In genomic region chr3:127747751-127748521, GRCh38 we compare ENCODE assay signal across 9 cellular contexts.
DNase-seq lines count a peak whose midpoint lies in the region; ATAC-seq and TF ChIP-seq lines count a peak whose summit lies in the region.
"Had no signal": no experiment of that assay in that cellular context is flagged by ENCODE, and none has a peak within 500 bp of the region (broad histone marks: within the 10 kb centered on the region; RNA-seq: fewer than 3 reads in every experiment).

No MANE protein-coding gene starts in this region.

- no peaks in the 10 kb centered on the region for H3K27me3 ChIP-seq in lung (ENCODE audit: control insufficient read depth, insufficient read depth)

- peaks cover 2 to 10% of the 10 kb centered on the region in 2 donors for H3K4me1 ChIP-seq in lung (ENCODE audit: control insufficient read depth in 2 of 2, insufficient read depth in 2 of 2, low read length in 2 of 2)

- peak overlapping the region; percentile 49 for H3K27ac Mint-ChIP-seq in MCF 10A (ENCODE audit: low read depth, unreplicated experiment)
- no peak overlapping the region for H3K27ac Mint-ChIP-seq in activated naive CD4-positive, alpha-beta T cell treated with anti-CD3 and anti-CD28 coated beads for 36 hours
- H3K27ac Mint-ChIP-seq in activated CD4-positive, alpha-beta T cell treated with anti-CD3 and anti-CD28 coated beads for 36 hours: no peak overlapping the region
- H3K27ac Mint-ChIP-seq: activated naive CD8-positive, alpha-beta T cell treated with anti-CD3 and anti-CD28 coated beads, Interleukin-2, amount 10 ng/mL, durations not matched to agents 7 days and 5 days had no signal

- no peak overlapping the region for H3K4me3 ChIP-seq in lung

- H3K36me3 ChIP-seq in lung (ENCODE audit: control insufficient read depth in 2 of 2, insufficient read depth in 2 of 2, low read length in 2 of 2): no peaks in the 10 kb centered on the region

- peaks cover 46% of the 10 kb centered on the region for H3K4me1 Mint-ChIP-seq in MCF 10A (ENCODE audit: insufficient read depth, unreplicated experiment)
- peaks cover 11% of the 10 kb centered on the region for H3K4me1 Mint-ChIP-seq in activated naive CD4-positive, alpha-beta T cell treated with anti-CD3 and anti-CD28 coated beads for 36 hours (ENCODE audit: low read depth)
- peaks cover 9% of the 10 kb centered on the region for H3K4me1 Mint-ChIP-seq in activated CD4-positive, alpha-beta T cell treated with anti-CD3 and anti-CD28 coated beads for 36 hours

- POLR2A ChIA-PET in MCF 10A (lab: Yijun Ruan, JAX): interaction anchor here (0.8 to 1.7 kb wide), 3 partner anchors 10 to 305 kb away, joined by 3 to 6 read pairs (median 3); no protein-coding TSS in a partner anchor
- POLR2A ChIA-PET in activated CD4-positive, alpha-beta T cell treated with anti-CD3 and anti-CD28 coated beads for 36 hours (lab: Charles Lee): no interaction called here

- H3K27me3 Mint-ChIP-seq in MCF 10A (ENCODE audit: insufficient read depth, unreplicated experiment): no peaks in the 10 kb centered on the region
- no peaks in the 10 kb centered on the region for H3K27me3 Mint-ChIP-seq in activated naive CD4-positive, alpha-beta T cell treated with anti-CD3 and anti-CD28 coated beads for 36 hours (ENCODE audit: low read depth)
- peaks cover 6% of the 10 kb centered on the region for H3K27me3 Mint-ChIP-seq in activated CD4-positive, alpha-beta T cell treated with anti-CD3 and anti-CD28 coated beads for 36 hours

- H3K9me3 Mint-ChIP-seq in MCF 10A (ENCODE audit: unreplicated experiment): no peaks in the 10 kb centered on the region
- H3K9me3 Mint-ChIP-seq in activated naive CD4-positive, alpha-beta T cell treated with anti-CD3 and anti-CD28 coated beads for 36 hours: no peaks in the 10 kb centered on the region
- H3K9me3 Mint-ChIP-seq in activated CD4-positive, alpha-beta T cell treated with anti-CD3 and anti-CD28 coated beads for 36 hours (ENCODE audit: low read depth): no peaks in the 10 kb centered on the region
- H3K9me3 Mint-ChIP-seq: activated naive CD8-positive, alpha-beta T cell treated with anti-CD3 and anti-CD28 coated beads, Interleukin-2, amount 10 ng/mL, durations not matched to agents 7 days and 5 days had no signal

- peak; percentile 50 for DNase-seq in activated effector memory CD4-positive, alpha-beta T cell treated with anti-CD3 and anti-CD28 coated beads, Interleukin-2, amount 50 U/mL, for 16 hours
- no peak for DNase-seq in activated effector memory CD4-positive, alpha-beta T cell treated with Interleukin-2 at 50 U/mL for 16 hours
- DNase-seq in MCF 10A (ENCODE audit: unreplicated experiment): peak; percentile 78
- peak; percentile 75 for DNase-seq in lung (ENCODE audit: low spot score)
- no peak for DNase-seq in activated naive CD4-positive, alpha-beta T cell treated with anti-CD3 and anti-CD28 coated beads for 36 hours
- DNase-seq in activated CD4-positive, alpha-beta T cell treated with anti-CD3 and anti-CD28 coated beads for 36 hours: no peak
- DNase-seq in NCI-H1048 (lab: John Stamatoyannopoulos, UW): no peak
- DNase-seq: activated naive CD8-positive, alpha-beta T cell treated with anti-CD3 and anti-CD28 coated beads, Interleukin-2, amount 10 ng/mL, durations not matched to agents 7 days and 5 days had no signal

- peak overlapping the region; percentile 72 to 73 for H3K27ac ChIP-seq in lung (ENCODE audit: low read depth in 1 of 2, low read length in 1 of 2)

- TF ChIP-seq CTCF in MCF 10A (IDR thresholded peaks at IDR 0.05; ENCODE audit: unreplicated experiment) (no peak), lung (IDR thresholded peaks at IDR 0.05; ENCODE audit: control extremely low read depth, extremely low read depth) (no peak)

- H3K9me3 ChIP-seq in lung (ENCODE audit: control insufficient read depth in 2 of 2, insufficient read depth in 1 of 2, low read length in 1 of 2): no peaks in the 10 kb centered on the region

- no peaks in the 10 kb centered on the region for H3K36me3 Mint-ChIP-seq in MCF 10A (ENCODE audit: insufficient read depth, unreplicated experiment)
- H3K36me3 Mint-ChIP-seq in activated naive CD4-positive, alpha-beta T cell treated with anti-CD3 and anti-CD28 coated beads for 36 hours (ENCODE audit: low read depth): no peaks in the 10 kb centered on the region
- no peaks in the 10 kb centered on the region for H3K36me3 Mint-ChIP-seq in activated CD4-positive, alpha-beta T cell treated with anti-CD3 and anti-CD28 coated beads for 36 hours (ENCODE audit: low read depth)
- H3K36me3 Mint-ChIP-seq: activated naive CD8-positive, alpha-beta T cell treated with anti-CD3 and anti-CD28 coated beads, Interleukin-2, amount 10 ng/mL, durations not matched to agents 7 days and 5 days had no signal

- peak overlapping the region; percentile 11 for H3K4me3 Mint-ChIP-seq in MCF 10A (ENCODE audit: unreplicated experiment)
- no peak overlapping the region for H3K4me3 Mint-ChIP-seq in activated naive CD4-positive, alpha-beta T cell treated with anti-CD3 and anti-CD28 coated beads for 36 hours
- H3K4me3 Mint-ChIP-seq in activated CD4-positive, alpha-beta T cell treated with anti-CD3 and anti-CD28 coated beads for 36 hours: no peak overlapping the region
- H3K4me3 Mint-ChIP-seq: activated naive CD8-positive, alpha-beta T cell treated with anti-CD3 and anti-CD28 coated beads, Interleukin-2, amount 10 ng/mL, durations not matched to agents 7 days and 5 days had no signal

- peak; percentile 59 for ATAC-seq in lung (ENCODE audit: insufficient read depth, low FRiP score)
- ATAC-seq in GM21447 (IDR thresholded peaks at IDR 0.05; ENCODE audit: unreplicated experiment): no peak
- no peak for ATAC-seq in activated CD4-positive, alpha-beta T cell treated with anti-CD3 and anti-CD28 coated beads for 36 hours

- BruUV-seq in MCF 10A (replicated peaks; lab: Mats Ljungman, UMichigan): no TSS peak

- CTCF ChIA-PET in MCF 10A (lab: Yijun Ruan, JAX): interaction anchor here (0.7 to 1.1 kb wide), 7 partner anchors 13 to 209 kb away, joined by 3 to 7 read pairs (median 3); no protein-coding TSS in a partner anchor
- CTCF ChIA-PET in activated naive CD4-positive, alpha-beta T cell treated with anti-CD3 and anti-CD28 coated beads for 36 hours (lab: Charles Lee): no interaction called here
- CTCF ChIA-PET in activated CD4-positive, alpha-beta T cell treated with anti-CD3 and anti-CD28 coated beads for 36 hours (lab: Charles Lee): no interaction called here

- WGBS in lung, 2 donors: 56 to 70% methylated on average over 16 of the region's 16 CpGs

- intact Hi-C loops in MCF 10A (cut with micrococcal nuclease): loop anchor here (1.0 to 5.0 kb wide), 5 partner anchors 20 to 223 kb away; partner anchors contain the start of genes MGLL and TPRA1
- intact Hi-C loops in activated naive CD4-positive, alpha-beta T cell treated with anti-CD3 and anti-CD28 coated beads for 36 hours (cut with micrococcal nuclease): no loop called here
- intact Hi-C loops in activated CD4-positive, alpha-beta T cell treated with anti-CD3 and anti-CD28 coated beads for 36 hours (cut with DNase I, micrococcal nuclease): no loop called here

Comparison
In these comparisons a context has a peak if more than half of its experiments do, and no peak if none do; other contexts are left out.
1. DNase-seq: peak in activated effector memory CD4-positive, alpha-beta T cell treated with anti-CD3 and anti-CD28 coated beads, Interleukin-2, amount 50 U/mL, for 16 hours (single experiment), MCF 10A (single experiment) and lung (single experiment); none in activated effector memory CD4-positive, alpha-beta T cell treated with Interleukin-2 at 50 U/mL for 16 hours (single experiment), activated naive CD4-positive, alpha-beta T cell treated with anti-CD3 and anti-CD28 coated beads for 36 hours (single experiment), activated CD4-positive, alpha-beta T cell treated with anti-CD3 and anti-CD28 coated beads for 36 hours (single experiment) and NCI-H1048 (single experiment).